In the genomic region with DNA sequence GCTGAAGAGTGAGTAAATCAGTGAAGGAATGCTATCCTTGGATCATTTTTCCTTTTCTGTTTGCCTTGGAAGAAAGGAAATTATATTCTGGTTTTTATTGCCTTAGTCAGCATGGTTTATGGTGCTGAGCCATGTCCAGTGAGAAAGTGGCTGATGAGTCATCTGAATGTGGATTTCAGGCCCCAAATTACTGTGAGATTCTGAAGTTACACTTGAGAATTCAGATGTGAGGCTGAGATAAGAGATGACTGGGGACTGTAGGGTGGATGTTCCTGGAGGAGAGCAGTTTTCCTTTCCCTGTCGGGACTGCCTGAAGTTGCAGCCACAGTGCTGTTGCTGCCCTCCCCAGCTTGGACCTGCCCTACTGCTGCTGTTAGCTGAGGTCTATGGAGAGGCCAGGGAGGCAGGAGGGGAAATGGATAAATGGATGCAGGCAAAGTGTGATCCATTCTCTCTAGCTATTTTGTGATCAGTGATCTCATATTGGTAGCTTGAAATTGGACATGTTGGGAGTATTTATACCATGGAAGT, we compare ENCODE assay signal across 8 cellular contexts. TPM values are rescaled to one million over a fixed set of nuclear protein-coding genes. Genes with fewer than 3 reads are reported as not detected.
A peak's percentile ranks its signal among the peaks of the same experiment; 100 is the strongest.
DNase-seq lines count a peak whose midpoint lies in the region; ATAC-seq and TF ChIP-seq lines count a peak whose summit lies in the region.

No MANE protein-coding gene starts in this region.

- H3K36me3 ChIP-seq in transverse colon = no peaks in the 10 kb centered on the region

- H3K4me3 Mint-ChIP-seq in activated naive CD4-positive, alpha-beta T cell treated with anti-CD3 and anti-CD28 coated beads for 36 hours = no peak overlapping the region
- peak overlapping the region; percentile 49 for H3K4me3 Mint-ChIP-seq in glutamatergic neuron (ENCODE audit: unreplicated experiment)

- no peak overlapping the region for H3K4me3 ChIP-seq in transverse colon

- intact Hi-C loops in activated naive CD4-positive, alpha-beta T cell treated with anti-CD3 and anti-CD28 coated beads for 36 hours (cut with micrococcal nuclease) = no loop called here
- intact Hi-C loops in transverse colon (cut with DNase I; ENCODE audit: low total_unique reads) = loop anchor here (5.0 kb wide), 1 partner anchor 66 kb away; no protein-coding TSS in a partner anchor

- ATAC-seq in GM18867 (IDR thresholded peaks at IDR 0.05; ENCODE audit: unreplicated experiment) = no peak

- H3K27ac Mint-ChIP-seq in activated naive CD4-positive, alpha-beta T cell treated with anti-CD3 and anti-CD28 coated beads for 36 hours = no peak overlapping the region
- H3K27ac Mint-ChIP-seq in glutamatergic neuron (ENCODE audit: unreplicated experiment) = no peak overlapping the region

- H3K36me3 Mint-ChIP-seq in activated naive CD4-positive, alpha-beta T cell treated with anti-CD3 and anti-CD28 coated beads for 36 hours (ENCODE audit: low read depth) = peaks cover 4% of the 10 kb centered on the region
- no peaks in the 10 kb centered on the region for H3K36me3 Mint-ChIP-seq in glutamatergic neuron (ENCODE audit: unreplicated experiment)

- CTCF ChIA-PET in activated naive CD4-positive, alpha-beta T cell treated with anti-CD3 and anti-CD28 coated beads for 36 hours (lab: Charles Lee) = interaction anchor here (0.6 to 0.9 kb wide), 3 partner anchors 12 to 494 kb away, joined by 3 to 4 read pairs (median 4); no protein-coding TSS in a partner anchor

- H3K27me3 Mint-ChIP-seq in activated naive CD4-positive, alpha-beta T cell treated with anti-CD3 and anti-CD28 coated beads for 36 hours (ENCODE audit: low read depth) = no peaks in the 10 kb centered on the region
- H3K27me3 Mint-ChIP-seq in glutamatergic neuron (ENCODE audit: unreplicated experiment) = peaks cover 11% of the 10 kb centered on the region

- in situ Hi-C loops in transverse colon (cut with MboI; ENCODE audit: low pct_ligation_motif_present in 1 of 4, low pct_unique_long_range_greater_than_20kb in 1 of 4, low sequenced_read_pairs in 3 of 4) = no loop called here

- H3K9me3 Mint-ChIP-seq in activated naive CD4-positive, alpha-beta T cell treated with anti-CD3 and anti-CD28 coated beads for 36 hours = no peaks in the 10 kb centered on the region
- H3K9me3 Mint-ChIP-seq in glutamatergic neuron (ENCODE audit: unreplicated experiment) = peaks cover 2% of the 10 kb centered on the region

- TF ChIP-seq CTCF in glutamatergic neuron (IDR thresholded peaks at IDR 0.05; ENCODE audit: partially characterized antibody, unreplicated experiment) (no peak), transverse colon (IDR thresholded peaks at IDR 0.05) (peak in 1 of 5 experiments; percentile 26)

- DNase-seq in activated naive CD4-positive, alpha-beta T cell treated with anti-CD3 and anti-CD28 coated beads for 36 hours = peak; percentile 49
- DNase-seq in activated naive CD4-positive, alpha-beta T cell (lab: John Stamatoyannopoulos, UW) = no peak
- DNase-seq in T1000 (lab: John Stamatoyannopoulos, UW) = peak; percentile 82
- DNase-seq in glutamatergic neuron = no peak
- no peak for DNase-seq in transverse colon
- DNase-seq in GM19238 (ENCODE audit: insufficient read length, low spot score) = no peak
- no peak for DNase-seq in KG1 (lab: John Stamatoyannopoulos, UW)

- TF ChIP-seq EP300 in transverse colon (IDR thresholded peaks at IDR 0.05; ENCODE audit: low read depth) = no peak

- no peak for TF ChIP-seq POLR2A in transverse colon (IDR thresholded peaks at IDR 0.05)

- H3K9me3 ChIP-seq in transverse colon = no peaks in the 10 kb centered on the region

- H3K27me3 ChIP-seq in transverse colon = no peaks in the 10 kb centered on the region

- H3K27ac ChIP-seq in transverse colon = peak overlapping the region; percentile 99 to 100 (median 100)

- 11% methylated on average over 1 of the region's 1 CpG; no CpG with 5 or more reads in 1 of the 2 donors for WGBS in transverse colon (ENCODE audit: low coverage in 1 of 2), 2 donors

- peaks cover 49% of the 10 kb centered on the region for H3K4me1 Mint-ChIP-seq in activated naive CD4-positive, alpha-beta T cell treated with anti-CD3 and anti-CD28 coated beads for 36 hours (ENCODE audit: low read depth)
- H3K4me1 Mint-ChIP-seq in glutamatergic neuron (ENCODE audit: low read depth, unreplicated experiment) = peaks cover 4% of the 10 kb centered on the region

- H3K4me1 ChIP-seq in transverse colon = peaks cover 13 to 50% (median 43%) of the 10 kb centered on the region in 4 donors

RNA-seq across cellular contexts. Expression of gene MAP3K14, which starts 4.2 kb away (rescaled TPM):
- 10 to 100 TPM; 45.5 to 52.0 TPM for total RNA-seq in activated naive CD4-positive, alpha-beta T cell treated with anti-CD3 and anti-CD28 coated beads for 36 hours
- total RNA-seq in glutamatergic neuron (ENCODE audit: unreplicated experiment) (5.7 TPM), transverse colon (10 to 100 TPM; 13.0 to 33.7 (median 18.7) TPM)

RNA-seq across cellular contexts. Expression of gene SPATA32, which starts 59.1 kb away (rescaled TPM):
- total RNA-seq in activated naive CD4-positive, alpha-beta T cell treated with anti-CD3 and anti-CD28 coated beads for 36 hours = under 1 TPM in 1 of 2 experiments, not detected in 1; 0.12 TPM
- not detected for total RNA-seq in glutamatergic neuron (ENCODE audit: unreplicated experiment)
- total RNA-seq in transverse colon = under 1 TPM in 1 of 4 donors, not detected in 3; 0.48 TPM

Comparison
In these comparisons a context has a peak if more than half of its experiments do, and no peak if none do; other contexts are left out.
1. DNase-seq: peak in activated naive CD4-positive, alpha-beta T cell treated with anti-CD3 and anti-CD28 coated beads for 36 hours (single experiment) and T1000 (single experiment); none in activated naive CD4-positive, alpha-beta T cell (0 of 4), glutamatergic neuron (single experiment), transverse colon (single experiment), GM19238 (single experiment) and KG1 (single experiment).